Comparison of ENCODE assay signal across 31 cellular contexts in the genomic region with DNA sequence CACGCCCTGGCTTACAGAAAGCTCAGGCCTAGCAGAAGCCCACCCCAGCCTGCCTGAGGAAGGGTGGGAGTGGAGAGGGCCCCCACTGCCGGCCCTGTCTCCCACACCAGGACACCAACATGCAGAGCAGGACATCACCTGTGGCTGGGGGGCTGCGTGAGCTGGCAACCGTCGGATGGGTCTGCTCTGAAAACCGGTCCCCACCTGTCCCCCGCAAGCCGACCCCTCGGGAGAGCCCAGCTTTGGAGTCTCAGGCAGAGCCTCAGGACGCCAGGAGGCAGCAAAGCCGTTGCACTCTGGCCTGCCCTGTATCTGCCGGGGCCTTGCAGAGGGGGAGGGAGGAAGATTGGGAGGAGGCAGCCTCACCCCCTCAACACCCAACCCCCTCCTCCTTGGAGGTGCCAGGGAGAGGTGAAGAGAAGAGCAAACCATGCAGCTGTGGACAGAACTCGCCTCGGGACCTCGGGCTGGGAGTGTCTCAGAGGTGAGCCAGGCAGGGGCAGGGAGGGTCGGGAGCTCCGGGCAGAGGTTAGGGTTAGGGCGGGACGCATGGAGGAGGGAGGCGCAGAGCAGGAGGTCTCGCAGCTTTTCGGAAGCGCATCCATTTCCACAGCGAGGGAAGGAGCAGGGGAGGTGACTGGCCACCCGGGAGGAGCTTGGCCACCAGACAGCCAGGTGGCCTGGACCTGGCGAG. TPM values are rescaled to one million over a fixed set of nuclear protein-coding genes. Genes with fewer than 3 reads are reported as not detected.
DNase-seq lines count a peak whose midpoint lies in the region; ATAC-seq and TF ChIP-seq lines count a peak whose summit lies in the region.
"Had no signal": no experiment of that assay in that cellular context is flagged by ENCODE, and none has a peak within 500 bp of the region (broad histone marks: within the 10 kb centered on the region; RNA-seq: fewer than 3 reads in every experiment).

No MANE protein-coding gene starts in this region.

- ATAC-seq in activated naive CD4-positive, alpha-beta T cell treated with anti-CD3 and anti-CD28 coated beads, Interleukin-2, amount 50 U/mL, for 72 hours, result peak in 1 of 2 donors; percentile 25
- ATAC-seq in PC-3 (peak; percentile 54), sciatic nerve (peak; percentile 28), foreskin keratinocyte (no peak)
- ATAC-seq: activated T-helper 17 cell treated with anti-CD3 and anti-CD28 coated beads, Interleukin-2, amount 50 U/mL, for 72 hours; CD8-positive, alpha-beta T cell; left cardiac atrium had no signal

- no TSS peak for BruUV-seq in PC-3 (replicated peaks; lab: Mats Ljungman, UMichigan)

- H3K36me3 Mint-ChIP-seq in activated naive CD4-positive, alpha-beta T cell treated with anti-CD3 and anti-CD28 coated beads, Interleukin-2, amount 50 U/mL, for 72 hours, result peaks cover 8 to 18% of the 10 kb centered on the region in 2 donors
- peaks cover 9% of the 10 kb centered on the region for H3K36me3 Mint-ChIP-seq in activated naive CD4-positive, alpha-beta T cell treated with anti-CD3 and anti-CD28 coated beads for 36 hours (ENCODE audit: low read depth)
- H3K36me3 Mint-ChIP-seq in endodermal cell (ENCODE audit: low read depth), result peaks cover 7% of the 10 kb centered on the region

- H3K9me3 Mint-ChIP-seq in activated naive CD4-positive, alpha-beta T cell treated with anti-CD3 and anti-CD28 coated beads, Interleukin-2, amount 50 U/mL, for 72 hours, result peaks cover 6 to 7% of the 10 kb centered on the region in 2 donors
- peaks cover 13% of the 10 kb centered on the region for H3K9me3 Mint-ChIP-seq in activated naive CD4-positive, alpha-beta T cell treated with anti-CD3 and anti-CD28 coated beads for 36 hours
- peaks cover 28% of the 10 kb centered on the region for H3K9me3 Mint-ChIP-seq in endodermal cell

- no peaks in the 10 kb centered on the region for H3K27me3 Mint-ChIP-seq in activated naive CD4-positive, alpha-beta T cell treated with anti-CD3 and anti-CD28 coated beads for 36 hours (ENCODE audit: low read depth)
- H3K27me3 Mint-ChIP-seq in endodermal cell (ENCODE audit: insufficient read depth), result peaks cover 15% of the 10 kb centered on the region
- H3K27me3 Mint-ChIP-seq: activated CD4-positive, alpha-beta memory T cell treated with anti-CD3 and anti-CD28 coated beads, Interleukin-2, amount 10 ng/mL, durations not matched to agents 7 days and 5 days; stimulated activated naive CD8-positive, alpha-beta T cell treated with anti-CD3 and anti-CD28 coated beads, Interleukin-15, Interleukin-2, amounts not matched to agents 100 ng/mL and 50 ng/mL, for 24 hours had no signal

- H3K4me2 ChIP-seq in PC-3 (ENCODE audit: low read length), result no peak overlapping the region
- H3K4me2 ChIP-seq: smooth muscle cell had no signal

- no peak overlapping the region for H2AFZ ChIP-seq in PC-3 (ENCODE audit: low read length)

- H3K36me3 ChIP-seq in PC-3 (ENCODE audit: low read depth, low read length) (no peaks in the 10 kb centered on the region), endodermal cell (ENCODE audit: control insufficient read depth, insufficient read depth, low read length) (no peaks in the 10 kb centered on the region)
- H3K36me3 ChIP-seq: pancreas, thoracic aorta, uterus had no signal

- no peaks in the 10 kb centered on the region for H3F3A ChIP-seq in PC-3 (ENCODE audit: low read length, unreplicated experiment)

- no peaks in the 10 kb centered on the region for H4K20me1 ChIP-seq in PC-3 (ENCODE audit: low read length)

- peaks cover 10% of the 10 kb centered on the region for H3K27me3 ChIP-seq in PC-3 (ENCODE audit: low read length)
- H3K27me3 ChIP-seq in endodermal cell (ENCODE audit: control insufficient read depth, insufficient read depth, low read length, poor library complexity, severe bottlenecking), result no peaks in the 10 kb centered on the region
- H3K27me3 ChIP-seq in foreskin keratinocyte, result peaks cover 36% of the 10 kb centered on the region
- H3K27me3 ChIP-seq: pancreas, uterus had no signal

- TF ChIP-seq CTCF in PC-3 (conservative IDR thresholded peaks at IDR 0.05; ENCODE audit: low read depth, low read length) (0 out of 2 replicates have a peak, but pooled peaks have one; percentile 9), endodermal cell (conservative IDR thresholded peaks at IDR 0.05) (peak; percentile 28), foreskin keratinocyte (conservative IDR thresholded peaks at IDR 0.05) (no peak)

- H3K4me1 ChIP-seq in PC-3 (ENCODE audit: insufficient read depth, low read length), result 0 out of 2 replicates have a peak, but pooled peaks cover 6% of the 10 kb centered on the region
- peaks cover 6% of the 10 kb centered on the region for H3K4me1 ChIP-seq in endodermal cell (ENCODE audit: control insufficient read depth, insufficient read depth, low read length)
- H3K4me1 ChIP-seq in foreskin keratinocyte, result no peaks in the 10 kb centered on the region
- H3K4me1 ChIP-seq: pancreas had no signal

- H3K9me2 ChIP-seq in PC-3 (replicated peaks; ENCODE audit: low read length), result no peaks in the 10 kb centered on the region

- H3K27ac ChIP-seq in PC-3 (ENCODE audit: low read length) (no peak overlapping the region), endodermal cell (ENCODE audit: low read depth, low read length) (no peak overlapping the region), foreskin keratinocyte (no peak overlapping the region)
- H3K27ac ChIP-seq: pancreas, thoracic aorta, uterus had no signal

- POLR2A ChIA-PET in PC-3 (lab: Charles Lee; ENCODE audit: unreplicated experiment), result no interaction called here

- H3K4me3 Mint-ChIP-seq in activated naive CD4-positive, alpha-beta T cell treated with anti-CD3 and anti-CD28 coated beads for 36 hours, result no peak overlapping the region
- no peak overlapping the region for H3K4me3 Mint-ChIP-seq in endodermal cell
- H3K4me3 Mint-ChIP-seq: activated CD4-positive, alpha-beta memory T cell treated with anti-CD3 and anti-CD28 coated beads, Interleukin-2, amount 10 ng/mL, durations not matched to agents 7 days and 5 days; activated naive CD4-positive, alpha-beta T cell treated with anti-CD3 and anti-CD28 coated beads, Interleukin-2, amount 50 U/mL, for 24 hours; activated T-helper 17 cell treated with anti-CD3 and anti-CD28 coated beads, Interleukin-2, amount 50 U/mL, for 72 hours; CD8-positive, alpha-beta T cell; neural crest cell; stimulated activated naive CD8-positive, alpha-beta T cell treated with anti-CD3 and anti-CD28 coated beads, Interleukin-15, Interleukin-2, amounts not matched to agents 100 ng/mL and 50 ng/mL, for 24 hours had no signal

- intact Hi-C loops in activated naive CD4-positive, alpha-beta T cell treated with anti-CD3 and anti-CD28 coated beads for 36 hours (cut with micrococcal nuclease), result no loop called here
- intact Hi-C loops in PC-3 (cut with micrococcal nuclease) (no loop called here), sciatic nerve (cut with DNase I) (no loop called here)

- DNase-seq in activated naive CD4-positive, alpha-beta T cell treated with anti-CD3 and anti-CD28 coated beads, Interleukin-2, amount 50 U/mL, for 72 hours (ENCODE audit: low spot score in 2 of 2), result peak in 1 of 2 donors; percentile 3
- DNase-seq in activated naive CD4-positive, alpha-beta T cell treated with anti-CD3 and anti-CD28 coated beads for 36 hours, result no peak
- DNase-seq in PC-3 (no peak), endodermal cell (peak; percentile 60), sciatic nerve (ENCODE audit: low spot score) (no peak), GM19238 (ENCODE audit: insufficient read length, low spot score) (no peak), foreskin keratinocyte (no peak)
- DNase-seq in activated CD4-positive, alpha-beta T cell treated with anti-CD3 and anti-CD28 coated beads for 1 hour, result no peak
- DNase-seq: activated CD4-positive, alpha-beta memory T cell treated with anti-CD3 and anti-CD28 coated beads, Interleukin-2, amount 10 ng/mL, durations not matched to agents 7 days and 5 days; activated CD4-positive, CD25-positive, alpha-beta regulatory T cell treated with anti-CD3 and anti-CD28 coated beads, Interleukin-2, amount 50 U/mL, for 72 hours; activated CD8-positive, alpha-beta memory T cell treated with anti-CD3 and anti-CD28 coated beads, Interleukin-2, amount 50 U/mL, for 4 hours; AML-193; HCEC 1CT; hippocampal formation; left cardiac atrium; mammary epithelial cell; NCI-H146; NCI-H2107; NCI-H748 treated with DMSO at 0.1 percent for 48 hours; OCI-M1; Right ventricle myocardium superior; T-helper 2 cell; uterus had no signal

- peak overlapping the region; percentile 29 to 81 for H3K27ac Mint-ChIP-seq in activated naive CD4-positive, alpha-beta T cell treated with anti-CD3 and anti-CD28 coated beads, Interleukin-2, amount 50 U/mL, for 72 hours
- no peak overlapping the region for H3K27ac Mint-ChIP-seq in activated naive CD4-positive, alpha-beta T cell treated with anti-CD3 and anti-CD28 coated beads for 36 hours
- no peak overlapping the region for H3K27ac Mint-ChIP-seq in endodermal cell
- H3K27ac Mint-ChIP-seq: activated CD4-positive, alpha-beta memory T cell treated with anti-CD3 and anti-CD28 coated beads, Interleukin-2, amount 10 ng/mL, durations not matched to agents 7 days and 5 days; activated naive CD4-positive, alpha-beta T cell treated with anti-CD3 and anti-CD28 coated beads, Interleukin-2, amount 50 U/mL, for 24 hours; activated T-helper 17 cell treated with anti-CD3 and anti-CD28 coated beads, Interleukin-2, amount 50 U/mL, for 72 hours; CD8-positive, alpha-beta T cell; stimulated activated naive CD8-positive, alpha-beta T cell treated with anti-CD3 and anti-CD28 coated beads, Interleukin-15, Interleukin-2, amounts not matched to agents 100 ng/mL and 50 ng/mL, for 24 hours had no signal

- CTCF ChIA-PET in activated naive CD4-positive, alpha-beta T cell treated with anti-CD3 and anti-CD28 coated beads for 36 hours (lab: Charles Lee), result interaction anchor here (1.6 to 2.8 kb wide), 2 partner anchors 21 to 23 kb away, joined by 4 to 10 read pairs; no protein-coding TSS in a partner anchor
- CTCF ChIA-PET in PC-3 (lab: Charles Lee), result interaction anchor here (0.7 kb wide), 1 partner anchor 21 kb away, joined by 7 read pairs; no protein-coding TSS in a partner anchor

- H3K4me1 Mint-ChIP-seq in activated naive CD4-positive, alpha-beta T cell treated with anti-CD3 and anti-CD28 coated beads for 36 hours (ENCODE audit: low read depth), result peaks cover 8% of the 10 kb centered on the region
- H3K4me1 Mint-ChIP-seq in endodermal cell, result peaks cover 2% of the 10 kb centered on the region
- H3K4me1 Mint-ChIP-seq: activated T-helper 17 cell treated with anti-CD3 and anti-CD28 coated beads, Interleukin-2, amount 50 U/mL, for 72 hours had no signal

- H3K9me3 ChIP-seq in PC-3 (ENCODE audit: low read length), result no peaks in the 10 kb centered on the region
- peaks cover 20% of the 10 kb centered on the region for H3K9me3 ChIP-seq in endodermal cell (ENCODE audit: control insufficient read depth, low read length)
- H3K9me3 ChIP-seq: pancreas had no signal

- no peak overlapping the region for H3K9ac ChIP-seq in PC-3 (ENCODE audit: low read length)
- H3K9ac ChIP-seq in endodermal cell (ENCODE audit: extremely low read depth, low read length, poor library complexity, severe bottlenecking), result no peak overlapping the region

- WGBS in endodermal cell (ENCODE audit: insufficient coverage in 1 of 2, insufficient read length in 1 of 2), 2 experiments, result 64 to 88% methylated on average over 8 to 24 of the region's 26 CpGs

- H3K79me2 ChIP-seq in PC-3 (ENCODE audit: low read length), result peaks cover 8% of the 10 kb centered on the region; the same call in 1 of the 2 replicates

- no peak overlapping the region for H3K4me3 ChIP-seq in PC-3 (ENCODE audit: low read length)
- H3K4me3 ChIP-seq in endodermal cell (ENCODE audit: low read length), result no peak overlapping the region
- H3K4me3 ChIP-seq: pancreas, smooth muscle cell, thoracic aorta, uterus had no signal

RNA-seq across cellular contexts. Expression of a gene that starts 30.4 kb away (rescaled TPM):
- 10 to 100 TPM; 70.3 to 71.9 TPM for total RNA-seq in activated naive CD4-positive, alpha-beta T cell treated with anti-CD3 and anti-CD28 coated beads, Interleukin-2, amount 50 U/mL, for 72 hours
- 10 to 100 TPM; 55.8 to 58.5 TPM for total RNA-seq in activated naive CD4-positive, alpha-beta T cell treated with anti-CD3 and anti-CD28 coated beads for 36 hours
- total RNA-seq in PC-3 (2014; rRNA removed) (11.8 and 24.5 TPM in 2 replicates), endodermal cell (10 to 100 TPM; 75.4 to 76.6 TPM), sciatic nerve (46.9 TPM), foreskin keratinocyte (28.9 and 34.9 TPM in 2 replicates)
- polyA plus RNA-seq in endodermal cell (2013, experiment 1 of 2), result 68.2 TPM
- polyA plus RNA-seq in endodermal cell (2013, experiment 2 of 2), result 57.8 TPM
- polyA plus RNA-seq in foreskin keratinocyte, result 25.9 and 29.7 TPM in 2 replicates

Comparison
In these comparisons a context has a peak if more than half of its experiments do, and no peak if none do; other contexts are left out.
1. H3K27ac Mint-ChIP-seq: peak in activated naive CD4-positive, alpha-beta T cell treated with anti-CD3 and anti-CD28 coated beads, Interleukin-2, amount 50 U/mL, for 72 hours (2 of 2); none in activated naive CD4-positive, alpha-beta T cell treated with anti-CD3 and anti-CD28 coated beads for 36 hours (single experiment) and endodermal cell (single experiment).